In genomic region chr13:42049454-42049780, GRCh38 we compare ENCODE assay signal across 8 cellular contexts. TPM values are rescaled to one million over a fixed set of nuclear protein-coding genes. Genes with fewer than 3 reads are reported as not detected.
DNase-seq lines count a peak whose midpoint lies in the region; ATAC-seq and TF ChIP-seq lines count a peak whose summit lies in the region.

No MANE protein-coding gene starts in this region.

- ATAC-seq in HG02884 (IDR thresholded peaks at IDR 0.05; ENCODE audit: unreplicated experiment) (peak; percentile 24), lower lobe of right lung (no peak)

- peak overlapping the region in 3 of 5 donors; percentile 51 to 85 (median 73) for H3K27ac ChIP-seq in adrenal gland
- H3K27ac ChIP-seq in lower lobe of right lung, result peak overlapping the region; percentile 84
- peak overlapping the region; percentile 79 for H3K27ac ChIP-seq in vagina

- H3K9me3 ChIP-seq in ES-I3 (ENCODE audit: control insufficient read depth, insufficient read depth, low read length) (no peaks in the 10 kb centered on the region), adrenal gland (replicated peaks in 1 of 3) (no peaks in the 10 kb centered on the region), lower lobe of right lung (no peaks in the 10 kb centered on the region), vagina (no peaks in the 10 kb centered on the region)

- H3K4me3 ChIP-seq in adrenal gland (peak overlapping the region; percentile 33 to 80 (median 49)), lower lobe of right lung (peak overlapping the region; percentile 84), vagina (peak overlapping the region; percentile 70 to 84)

- H3K4me1 ChIP-seq in ES-I3 (ENCODE audit: insufficient read depth, low read length) (no peaks in the 10 kb centered on the region), adrenal gland (replicated peaks in 1 of 2) (peaks cover 0 to 18% of the 10 kb centered on the region in 2 donors), lower lobe of right lung (peaks cover 19% of the 10 kb centered on the region), vagina (peaks cover 17% of the 10 kb centered on the region)

- H3K9ac ChIP-seq in ES-I3 (ENCODE audit: low read depth, low read length), result peak overlapping the region; percentile 74

- no peaks in the 10 kb centered on the region for H3K36me3 ChIP-seq in ES-I3 (ENCODE audit: insufficient read depth, low read length)
- H3K36me3 ChIP-seq in adrenal gland (replicated peaks in 1 of 2), result no peaks in the 10 kb centered on the region
- no peaks in the 10 kb centered on the region for H3K36me3 ChIP-seq in lower lobe of right lung
- H3K36me3 ChIP-seq in vagina, result no peaks in the 10 kb centered on the region

- DNase-seq in adrenal gland, result no peak
- no peak for DNase-seq in lower lobe of right lung
- no peak for DNase-seq in vagina (ENCODE audit: extremely low spot score in 2 of 2)
- DNase-seq in stimulated activated CD4-positive, alpha-beta T cell treated with anti-CD3 and anti-CD28 coated beads, Interleukin-1b, Interleukin-23, amount 100 ng/mL, for 48 hours, result no peak
- DNase-seq in hippocampal formation (lab: John Stamatoyannopoulos, UW), result no peak
- DNase-seq in iPS-NIHi11 (ENCODE audit: low spot score), result no peak

- 4 to 18% (median 8%) methylated on average over 2 to 11 of the region's 11 CpGs for WGBS in adrenal gland, 4 donors

- TF ChIP-seq POLR2A in adrenal gland (IDR thresholded peaks at IDR 0.05), result peak in 1 of 2 donors; percentile 35
- TF ChIP-seq POLR2A in vagina (IDR thresholded peaks at IDR 0.05), result no peak

- TF ChIP-seq CTCF in adrenal gland (IDR thresholded peaks at IDR 0.05) (no peak), lower lobe of right lung (IDR thresholded peaks at IDR 0.05) (no peak), vagina (IDR thresholded peaks at IDR 0.05) (no peak)

- H3K27me3 ChIP-seq in adrenal gland, result no peaks in the 10 kb centered on the region
- H3K27me3 ChIP-seq in lower lobe of right lung (ENCODE audit: low read depth), result no peaks in the 10 kb centered on the region
- H3K27me3 ChIP-seq in vagina, result no peaks in the 10 kb centered on the region

- intact Hi-C loops in adrenal gland (cut with DNase I), result loop anchor here in 1 of 2 donors (10.0 kb wide), 1 partner anchor 365 kb away; no protein-coding TSS in a partner anchor
- intact Hi-C loops in lower lobe of right lung (cut with DNase I), result no loop called here
- intact Hi-C loops in vagina (cut with DNase I), result no loop called here

RNA-seq across cellular contexts. Expression of gene DGKH, which starts 1.0 kb away (rescaled TPM):
- 1 to 10 TPM; 1.1 to 7.1 (median 4.7) TPM for total RNA-seq in adrenal gland
- 1 to 10 TPM in 1 of 3 donors, under 1 TPM in 2; 0.81 to 1.2 (median 0.88) TPM for polyA plus RNA-seq in adrenal gland
- total RNA-seq in lower lobe of right lung, result 18.7 TPM
- 29.7 TPM for total RNA-seq in vagina
